ENCODE assay signal across 1 cellular context in the genomic region with DNA sequence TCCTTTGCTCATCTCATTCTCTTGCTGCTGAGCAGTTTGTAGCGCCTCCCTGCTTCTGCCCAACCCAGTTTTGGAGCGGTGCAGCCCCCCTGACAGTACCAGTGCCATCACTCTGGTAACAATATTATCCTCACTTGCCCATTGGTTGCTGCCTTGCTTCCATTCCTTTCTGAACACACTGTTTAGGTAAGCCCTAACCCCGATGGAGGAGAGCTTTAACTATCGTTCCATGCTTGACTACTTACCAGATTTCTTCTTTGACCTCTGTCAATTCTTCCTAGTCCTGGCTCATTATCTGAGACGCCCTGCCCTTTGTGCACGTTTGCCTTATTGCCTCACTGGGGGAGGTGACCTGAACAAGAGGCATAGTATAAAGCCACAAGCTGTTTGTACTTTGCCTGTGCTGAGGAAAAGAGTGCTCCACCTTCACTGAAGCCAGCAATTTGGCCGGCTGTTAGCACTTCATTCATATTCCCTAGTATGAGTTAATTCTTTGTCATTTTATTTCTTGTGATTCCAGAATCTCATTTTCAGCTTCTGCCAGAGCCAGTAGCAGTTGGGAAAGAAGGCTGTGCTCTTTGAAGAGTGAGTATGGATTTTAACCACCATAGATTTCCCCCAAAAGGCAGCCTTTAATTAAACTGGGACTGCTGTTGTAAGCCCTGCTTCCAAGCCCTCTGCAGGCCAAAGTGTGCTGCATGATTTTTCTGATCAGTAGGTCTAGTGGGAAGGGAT.
TF ChIP-seq lines count a peak whose summit lies in the region.

No MANE protein-coding gene starts in this region.

TF ChIP-seq in HCT116, 20 proteins besides CTCF, POLR2A, EP300 and RAD21 (continued from another document):
- TF ChIP-seq, protein P1, sequence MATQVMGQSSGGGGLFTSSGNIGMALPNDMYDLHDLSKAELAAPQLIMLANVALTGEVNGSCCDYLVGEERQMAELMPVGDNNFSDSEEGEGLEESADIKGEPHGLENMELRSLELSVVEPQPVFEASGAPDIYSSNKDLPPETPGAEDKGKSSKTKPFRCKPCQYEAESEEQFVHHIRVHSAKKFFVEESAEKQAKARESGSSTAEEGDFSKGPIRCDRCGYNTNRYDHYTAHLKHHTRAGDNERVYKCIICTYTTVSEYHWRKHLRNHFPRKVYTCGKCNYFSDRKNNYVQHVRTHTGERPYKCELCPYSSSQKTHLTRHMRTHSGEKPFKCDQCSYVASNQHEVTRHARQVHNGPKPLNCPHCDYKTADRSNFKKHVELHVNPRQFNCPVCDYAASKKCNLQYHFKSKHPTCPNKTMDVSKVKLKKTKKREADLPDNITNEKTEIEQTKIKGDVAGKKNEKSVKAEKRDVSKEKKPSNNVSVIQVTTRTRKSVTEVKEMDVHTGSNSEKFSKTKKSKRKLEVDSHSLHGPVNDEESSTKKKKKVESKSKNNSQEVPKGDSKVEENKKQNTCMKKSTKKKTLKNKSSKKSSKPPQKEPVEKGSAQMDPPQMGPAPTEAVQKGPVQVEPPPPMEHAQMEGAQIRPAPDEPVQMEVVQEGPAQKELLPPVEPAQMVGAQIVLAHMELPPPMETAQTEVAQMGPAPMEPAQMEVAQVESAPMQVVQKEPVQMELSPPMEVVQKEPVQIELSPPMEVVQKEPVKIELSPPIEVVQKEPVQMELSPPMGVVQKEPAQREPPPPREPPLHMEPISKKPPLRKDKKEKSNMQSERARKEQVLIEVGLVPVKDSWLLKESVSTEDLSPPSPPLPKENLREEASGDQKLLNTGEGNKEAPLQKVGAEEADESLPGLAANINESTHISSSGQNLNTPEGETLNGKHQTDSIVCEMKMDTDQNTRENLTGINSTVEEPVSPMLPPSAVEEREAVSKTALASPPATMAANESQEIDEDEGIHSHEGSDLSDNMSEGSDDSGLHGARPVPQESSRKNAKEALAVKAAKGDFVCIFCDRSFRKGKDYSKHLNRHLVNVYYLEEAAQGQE (IDR thresholded peaks at IDR 0.05; ENCODE audit: low read depth): no peak
- TF ChIP-seq, protein P2, sequence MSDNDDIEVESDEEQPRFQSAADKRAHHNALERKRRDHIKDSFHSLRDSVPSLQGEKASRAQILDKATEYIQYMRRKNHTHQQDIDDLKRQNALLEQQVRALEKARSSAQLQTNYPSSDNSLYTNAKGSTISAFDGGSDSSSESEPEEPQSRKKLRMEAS (IDR thresholded peaks at IDR 0.05): no peak
- TF ChIP-seq POLR2AphosphoS5 (IDR thresholded peaks at IDR 0.05; ENCODE audit: low read depth, low read length) (no peak), SRF (IDR thresholded peaks at IDR 0.05; ENCODE audit: low read depth) (no peak), SIN3A (IDR thresholded peaks at IDR 0.05; ENCODE audit: low read depth) (no peak), FOSL1 (IDR thresholded peaks at IDR 0.05; ENCODE audit: low read depth) (no peak), ELF1 (IDR thresholded peaks at IDR 0.05; ENCODE audit: borderline replicate concordance, low read depth) (no peak), EZH2 (IDR thresholded peaks at IDR 0.05) (no peak), CEBPB (IDR thresholded peaks at IDR 0.05; ENCODE audit: low read depth) (no peak), CBX3 (IDR thresholded peaks at IDR 0.05; ENCODE audit: low read depth) (no peak)
